ENCODE assay signal across 12 cellular contexts in the genomic region with DNA sequence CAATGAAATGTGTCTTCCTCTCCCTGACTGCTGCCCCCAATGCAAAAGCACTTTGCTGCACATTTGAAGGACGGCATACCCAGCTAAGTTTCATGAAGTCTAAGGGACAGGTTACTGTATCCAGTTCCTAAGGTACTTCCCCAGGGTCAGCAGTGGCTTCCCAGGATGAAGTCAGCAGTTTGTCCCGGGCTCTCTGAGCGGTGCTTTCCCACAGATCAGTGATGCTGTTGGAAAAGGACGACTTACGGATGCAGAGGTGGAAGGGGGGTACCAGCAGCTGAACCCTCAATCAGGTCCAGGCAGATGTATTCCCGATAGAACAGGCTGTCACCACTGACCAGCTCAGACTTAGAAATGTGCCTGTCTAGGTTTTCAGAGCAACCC.
A peak's percentile ranks its signal among the peaks of the same experiment; 100 is the strongest.
DNase-seq lines count a peak whose midpoint lies in the region; ATAC-seq and TF ChIP-seq lines count a peak whose summit lies in the region.
"Had no signal": no experiment of that assay in that cellular context is flagged by ENCODE, and none has a peak within 500 bp of the region (broad histone marks: within the 10 kb centered on the region; RNA-seq: fewer than 3 reads in every experiment).

No MANE protein-coding gene starts in this region.

- peaks cover 12% of the 10 kb centered on the region for H3K27me3 Mint-ChIP-seq in neural progenitor cell (ENCODE audit: insufficient read depth, low read depth)

- no TSS peak for BruUV-seq in Panc1 (replicated peaks; lab: Mats Ljungman, UMichigan)

- intact Hi-C loops in Panc1 (cut with micrococcal nuclease; ENCODE audit: unreplicated experiment) = no loop called here

- H3K4me3 Mint-ChIP-seq in neural progenitor cell = peak overlapping the region; percentile 97

- H3K4me1 Mint-ChIP-seq in neural progenitor cell = peaks cover 55% of the 10 kb centered on the region

- H3K9me3 ChIP-seq in AG04450 (ENCODE audit: control insufficient read depth, insufficient read depth, low read length) (no peaks in the 10 kb centered on the region; the same call in 1 of the 2 replicates), Panc1 (ENCODE audit: control insufficient read depth, insufficient read depth, low read depth, low read length) (no peaks in the 10 kb centered on the region), neural progenitor cell (ENCODE audit: low read depth) (no peaks in the 10 kb centered on the region)

- no peaks in the 10 kb centered on the region for H3K36me3 ChIP-seq in Panc1 (ENCODE audit: control insufficient read depth, insufficient read depth, low read length)
- H3K36me3 ChIP-seq in neural progenitor cell = no peaks in the 10 kb centered on the region

- H3K4me2 ChIP-seq in neural progenitor cell = peak overlapping the region; percentile 84

- POLR2A ChIA-PET in AG04450 (lab: Yijun Ruan, JAX) = interaction anchor here (1.0 to 1.9 kb wide), 3 partner anchors 8 to 117 kb away, joined by 3 to 6 read pairs (median 4); no protein-coding TSS in a partner anchor
- POLR2A ChIA-PET in Panc1 (lab: Charles Lee) = no interaction called here

- H3K27ac Mint-ChIP-seq in neural progenitor cell = peak overlapping the region; percentile 20
- H3K27ac Mint-ChIP-seq: CD14-positive monocyte; natural killer cell; stimulated activated naive CD8-positive, alpha-beta T cell treated with anti-CD3 and anti-CD28 coated beads, Interleukin-15, Interleukin-2, amounts not matched to agents 100 ng/mL and 50 ng/mL, for 24 hours had no signal

- in situ Hi-C loops in Panc1 (cut with HindIII; ENCODE audit: low pct_unique_long_range_greater_than_20kb, low sequenced_read_pairs) = no loop called here

- no peaks in the 10 kb centered on the region for H3K27me3 ChIP-seq in AG04450 (ENCODE audit: control insufficient read depth, insufficient read depth, low read length)
- H3K27me3 ChIP-seq in Panc1 (ENCODE audit: control insufficient read depth, insufficient read depth, low read length) = no peaks in the 10 kb centered on the region
- peaks cover 7% of the 10 kb centered on the region for H3K27me3 ChIP-seq in neural progenitor cell

- H3F3A ChIP-seq in neural progenitor cell (ENCODE audit: low read depth) = peaks cover 18% of the 10 kb centered on the region

- no peaks in the 10 kb centered on the region for H4K20me1 ChIP-seq in neural progenitor cell (ENCODE audit: low read depth)

- H3K27ac ChIP-seq in AG04450 (ENCODE audit: low read depth, low read length) (peak overlapping the region; percentile 33), Panc1 (ENCODE audit: low read length) (no peak overlapping the region), neural progenitor cell (no peak overlapping the region)

- peaks cover 62% of the 10 kb centered on the region for H3K79me2 ChIP-seq in neural progenitor cell (ENCODE audit: low read depth)

- CTCF ChIA-PET in AG04450 (lab: Charles Lee) = interaction anchor here (0.9 kb wide), 1 partner anchor 25 kb away, joined by 3 read pairs; no protein-coding TSS in a partner anchor
- CTCF ChIA-PET in Panc1 (lab: Charles Lee) = no interaction called here

- H3K4me1 ChIP-seq in Panc1 (ENCODE audit: control insufficient read depth, insufficient read depth, low read length) (no peaks in the 10 kb centered on the region), neural progenitor cell (peaks cover 31% of the 10 kb centered on the region)

- H3K9ac ChIP-seq in neural progenitor cell = no peak overlapping the region

- H3K9me3 Mint-ChIP-seq in neural progenitor cell = no peaks in the 10 kb centered on the region
- H3K9me3 Mint-ChIP-seq: natural killer cell; stimulated activated naive CD8-positive, alpha-beta T cell treated with anti-CD3 and anti-CD28 coated beads, Interleukin-15, Interleukin-2, amounts not matched to agents 100 ng/mL and 50 ng/mL, for 24 hours had no signal

- H3K4me3 ChIP-seq in AG04450 (ENCODE audit: low read depth, low read length) (peak overlapping the region; percentile 73), Panc1 (ENCODE audit: low read depth in 2 of 2, low read length in 2 of 2) (peak overlapping the region; percentile 37 to 49; a peak in 3 of 4 replicates), fibroblast of the aortic adventitia (ENCODE audit: low read depth, low read length) (peak overlapping the region; percentile 80), neural progenitor cell (peak overlapping the region; percentile 65)

- H2AFZ ChIP-seq in neural progenitor cell (replicated peaks) = no peak overlapping the region

- TF ChIP-seq CTCF in AG04450 (IDR thresholded peaks at IDR 0.05; ENCODE audit: low read depth, low read length) = no peak
- TF ChIP-seq CTCF in Panc1 (IDR thresholded peaks at IDR 0.05) = no peak
- no peak for TF ChIP-seq CTCF in fibroblast of the aortic adventitia (IDR thresholded peaks at IDR 0.05; ENCODE audit: insufficient read depth, low read length)
- TF ChIP-seq CTCF in neural progenitor cell (IDR thresholded peaks at IDR 0.05) = no peak

- DNase-seq in AG04450 (ENCODE audit: low read depth, low spot score) (no peak), Panc1 (ENCODE audit: low read depth, low spot score) (no peak), fibroblast of the aortic adventitia (ENCODE audit: low read depth) (peak; percentile 51), neural progenitor cell (ENCODE audit: low spot score) (no peak), LoVo (ENCODE audit: low spot score) (no peak), NCI-H1436 (lab: John Stamatoyannopoulos, UW) (no peak)
- DNase-seq in activated CD4-positive, alpha-beta T cell treated with anti-CD3 and anti-CD28 coated beads for 1 hour = no peak
- no peak for DNase-seq in effector CD8-positive, alpha-beta T cell (lab: John Stamatoyannopoulos, UW)
- DNase-seq: natural killer cell, NCI-H1930 had no signal

- peaks cover 14% of the 10 kb centered on the region for H3K36me3 Mint-ChIP-seq in neural progenitor cell
- H3K36me3 Mint-ChIP-seq: natural killer cell had no signal

- peak; percentile 50; the same call in 1 of the 2 replicates for ATAC-seq in Panc1
- ATAC-seq: natural killer cell had no signal
